Comparison of ENCODE assay signal across 18 cellular contexts in genomic region chr11:1226226-1226961, GRCh38. TPM values are rescaled to one million over a fixed set of nuclear protein-coding genes. Genes with fewer than 3 reads are reported as not detected.
DNase-seq lines count a peak whose midpoint lies in the region; ATAC-seq and TF ChIP-seq lines count a peak whose summit lies in the region.
"Had no signal": no experiment of that assay in that cellular context is flagged by ENCODE, and none has a peak within 500 bp of the region (broad histone marks: within the 10 kb centered on the region; RNA-seq: fewer than 3 reads in every experiment).

No MANE protein-coding gene starts in this region.

- no peak overlapping the region for H3K4me3 ChIP-seq in OCI-LY7 (ENCODE audit: low read depth, low read length, poor library complexity, severe bottlenecking)
- H3K4me3 ChIP-seq in right cardiac atrium (ENCODE audit: low read length), result no peak overlapping the region
- H3K4me3 ChIP-seq in A673 (ENCODE audit: low read depth, low read length, poor library complexity, severe bottlenecking), result no peak overlapping the region
- H3K4me3 ChIP-seq: PC-9 had no signal

- intact Hi-C loops in OCI-LY7 (cut with micrococcal nuclease; ENCODE audit: unreplicated experiment), result no loop called here
- intact Hi-C loops in right cardiac atrium (cut with DNase I), result no loop called here
- intact Hi-C loops in sciatic nerve (cut with DNase I), result no loop called here
- intact Hi-C loops in A673 (cut with micrococcal nuclease; ENCODE audit: unreplicated experiment), result no loop called here

- H3K4me1 ChIP-seq in OCI-LY7 (ENCODE audit: insufficient read depth, low read length, poor library complexity, severe bottlenecking) (no peaks in the 10 kb centered on the region), right cardiac atrium (ENCODE audit: control insufficient read depth, insufficient read depth, low read length) (no peaks in the 10 kb centered on the region), A673 (ENCODE audit: insufficient read depth, low read length, poor library complexity, severe bottlenecking) (no peaks in the 10 kb centered on the region)

- H4K20me1 ChIP-seq in OCI-LY7 (ENCODE audit: insufficient read depth, low read length), result no peaks in the 10 kb centered on the region

- peak; percentile 32 for DNase-seq in activated CD4-positive, CD25-positive, alpha-beta regulatory T cell treated with anti-CD3 and anti-CD28 coated beads, Interleukin-2, amount 50 U/mL, for 72 hours
- no peak for DNase-seq in activated CD4-positive, CD25-positive, alpha-beta regulatory T cell (lab: John Stamatoyannopoulos, UW)
- DNase-seq in OCI-LY7 (ENCODE audit: low spot score) (no peak), right cardiac atrium (peak; percentile 12 to 55 (median 53)), sciatic nerve (ENCODE audit: low spot score) (peak; percentile 58), NCI-H2029 treated with DMSO at 0.1 percent for 48 hours (lab: John Stamatoyannopoulos, UW) (no peak), A673 (ENCODE audit: low spot score) (no peak), NCI-H748 treated with DMSO at 0.1 percent for 48 hours (lab: John Stamatoyannopoulos, UW) (no peak)
- DNase-seq: activated CD8-positive, alpha-beta T cell treated with anti-CD3 and anti-CD28 coated beads for 36 hours; activated gamma-delta T cell treated with Interleukin-2 at 50 U/mL for 16 hours; COR-L47; NCI-H1092; PC-9 had no signal

- H3K9me3 ChIP-seq in OCI-LY7 (ENCODE audit: low read length) (no peaks in the 10 kb centered on the region), right cardiac atrium (ENCODE audit: control insufficient read depth, low read length) (no peaks in the 10 kb centered on the region), A673 (ENCODE audit: low read depth, low read length, poor library complexity, severe bottlenecking) (no peaks in the 10 kb centered on the region)

- H3K36me3 ChIP-seq in OCI-LY7 (ENCODE audit: insufficient read depth, low read length) (no peaks in the 10 kb centered on the region), A673 (ENCODE audit: insufficient read depth, low read length, poor library complexity, severe bottlenecking) (no peaks in the 10 kb centered on the region)

- CTCF ChIA-PET in OCI-LY7 (lab: Charles Lee; ENCODE audit: unreplicated experiment), result no interaction called here
- CTCF ChIA-PET in A673 (lab: Charles Lee), result no interaction called here

- H2AFZ ChIP-seq in OCI-LY7 (ENCODE audit: low read length), result no peak overlapping the region
- H2AFZ ChIP-seq: PC-9 had no signal

- TF ChIP-seq CTCF in OCI-LY7 (conservative IDR thresholded peaks at IDR 0.05; ENCODE audit: low read length), result 0 out of 2 replicates have a peak, but pooled peaks have one; percentile 14
- no peak for TF ChIP-seq CTCF in A673 (conservative IDR thresholded peaks at IDR 0.05; ENCODE audit: low read depth, low read length)

- BruUV-seq in OCI-LY7 (replicated peaks; lab: Mats Ljungman, UMichigan), result no TSS peak
- BruUV-seq in A673 (replicated peaks; lab: Mats Ljungman, UMichigan), result no TSS peak

- no peaks in the 10 kb centered on the region for H3K27me3 ChIP-seq in right cardiac atrium (ENCODE audit: control insufficient read depth, insufficient read depth)
- no peaks in the 10 kb centered on the region for H3K27me3 ChIP-seq in A673 (replicated peaks; ENCODE audit: insufficient read depth, low read depth, low read length, poor library complexity)

- ATAC-seq in right cardiac atrium (no peak), sciatic nerve (no peak)
- ATAC-seq: activated CD8-positive, alpha-beta T cell treated with anti-CD3 and anti-CD28 coated beads for 36 hours had no signal

- no peaks in the 10 kb centered on the region for H3K79me2 ChIP-seq in OCI-LY7 (ENCODE audit: insufficient read depth, low read depth, low read length)

- no peak overlapping the region for H3K4me2 ChIP-seq in OCI-LY7 (ENCODE audit: low read length)

- 77% methylated on average over 41 of the region's 41 CpGs for WGBS in right cardiac atrium

- no peak overlapping the region for H3K27ac ChIP-seq in OCI-LY7 (ENCODE audit: low read depth, low read length, poor library complexity, severe bottlenecking)
- H3K27ac ChIP-seq in right cardiac atrium (ENCODE audit: low read length), result no peak overlapping the region
- H3K27ac ChIP-seq in A673 (ENCODE audit: low read depth, low read length, poor library complexity, severe bottlenecking), result no peak overlapping the region
- H3K27ac ChIP-seq: PC-9 had no signal

- H3K9me2 ChIP-seq in OCI-LY7 (ENCODE audit: insufficient read depth, low read length), result no peaks in the 10 kb centered on the region

- POLR2A ChIA-PET in OCI-LY7 (lab: Charles Lee) (no interaction called here), A673 (lab: Charles Lee; ENCODE audit: low non-redundant PET) (no interaction called here)

RNA-seq across cellular contexts. Expression of gene MUC5B, which starts 3.5 kb away (rescaled TPM):
- total RNA-seq in OCI-LY7 (2014; rRNA removed; shearing (Covaris generic)), result under 0.01 TPM in 1 of 2 replicates, not detected in the other
- total RNA-seq in OCI-LY7 (2022) (0.02 TPM in 1 of 2 replicates, not detected in the other), right cardiac atrium (not detected), sciatic nerve (0.71 TPM), A673 (2021) (not detected in 2 replicates)
- polyA plus RNA-seq in right cardiac atrium, result under 0.01 TPM
- total RNA-seq: A172; activated CD8-positive, alpha-beta T cell treated with anti-CD3 and anti-CD28 coated beads for 36 hours; bronchial epithelial cell; glomerular endothelial cell; temporal lobe had no signal
- polyA plus RNA-seq: neural cell had no signal

Comparison
In these comparisons a context has a peak if more than half of its experiments do, and no peak if none do; other contexts are left out.
1. DNase-seq: peak in activated CD4-positive, CD25-positive, alpha-beta regulatory T cell treated with anti-CD3 and anti-CD28 coated beads, Interleukin-2, amount 50 U/mL, for 72 hours (single experiment), right cardiac atrium (3 of 3) and sciatic nerve (single experiment); none in activated CD4-positive, CD25-positive, alpha-beta regulatory T cell (0 of 4), OCI-LY7 (single experiment), NCI-H2029 treated with DMSO at 0.1 percent for 48 hours (single experiment), A673 (single experiment) and NCI-H748 treated with DMSO at 0.1 percent for 48 hours (single experiment).